Comparison of ENCODE assay signal across 8 cellular contexts in genomic region chr14:101072945-101073597, GRCh38.
DNase-seq lines count a peak whose midpoint lies in the region; ATAC-seq and TF ChIP-seq lines count a peak whose summit lies in the region.

No MANE protein-coding gene starts in this region.

- peaks cover 34 to 52% of the 10 kb centered on the region in 2 donors for H3K4me1 Mint-ChIP-seq in stimulated activated naive B cell treated with anti-CD40 and anti-IgM and Interleukin-4, amounts not matched to agents 10 μg/mL and 1 μg/mL and 100 μg/mL, for 72 hours

- DNase-seq in AG10803 (ENCODE audit: low read depth), result peak; percentile 81
- DNase-seq in GM10266 (ENCODE audit: extremely low spot score), result peak; percentile 53
- peak; percentile 84 for DNase-seq in NCI-H1694 (lab: John Stamatoyannopoulos, UW)
- peak; percentile 96 for DNase-seq in amniotic epithelial cell (ENCODE audit: low read depth)
- DNase-seq in iPS-NIHi11 (ENCODE audit: low spot score), result peak; percentile 82
- peak; percentile 77 for DNase-seq in stimulated activated naive B cell treated with anti-CD40 and anti-IgM and Interleukin-4, amounts not matched to agents 10 μg/mL and 1 μg/mL and 100 μg/mL, for 72 hours
- no peak for DNase-seq in WERI-Rb-1

- no peaks in the 10 kb centered on the region for H3K36me3 ChIP-seq in WERI-Rb-1

- peak overlapping the region in 1 of 2 donors; percentile 19 for H3K4me3 Mint-ChIP-seq in stimulated activated naive B cell treated with anti-CD40 and anti-IgM and Interleukin-4, amounts not matched to agents 10 μg/mL and 1 μg/mL and 100 μg/mL, for 72 hours

- H3K4me3 ChIP-seq in AG10803 (ENCODE audit: low read length), result no peak overlapping the region
- H3K4me3 ChIP-seq in WERI-Rb-1 (ENCODE audit: low read depth, low read length), result no peak overlapping the region

- H3K27ac Mint-ChIP-seq in stimulated activated naive B cell treated with anti-CD40 and anti-IgM and Interleukin-4, amounts not matched to agents 10 μg/mL and 1 μg/mL and 100 μg/mL, for 72 hours, result peak overlapping the region; percentile 51

- H3K27me3 Mint-ChIP-seq in stimulated activated naive B cell treated with anti-CD40 and anti-IgM and Interleukin-4, amounts not matched to agents 10 μg/mL and 1 μg/mL and 100 μg/mL, for 72 hours, result peaks cover 73 to 75% of the 10 kb centered on the region in 2 donors

- no peaks in the 10 kb centered on the region for H3K9me3 ChIP-seq in WERI-Rb-1 (ENCODE audit: severe bottlenecking)

- no peaks in the 10 kb centered on the region for H3K9me3 Mint-ChIP-seq in stimulated activated naive B cell treated with anti-CD40 and anti-IgM and Interleukin-4, amounts not matched to agents 10 μg/mL and 1 μg/mL and 100 μg/mL, for 72 hours

- H3K36me3 Mint-ChIP-seq in stimulated activated naive B cell treated with anti-CD40 and anti-IgM and Interleukin-4, amounts not matched to agents 10 μg/mL and 1 μg/mL and 100 μg/mL, for 72 hours, result peaks cover 0 to 1% of the 10 kb centered on the region in 2 donors

- no peak overlapping the region for H3K27ac ChIP-seq in WERI-Rb-1

- peaks cover 96% of the 10 kb centered on the region for H3K27me3 ChIP-seq in WERI-Rb-1 (ENCODE audit: insufficient read depth, low read depth, severe bottlenecking)

- TF ChIP-seq CTCF in AG10803 (conservative IDR thresholded peaks at IDR 0.05; ENCODE audit: low read length) (no peak), GM10266 (IDR thresholded peaks at IDR 0.05; ENCODE audit: control insufficient read depth, insufficient read depth, low read depth, missing control alignments) (no peak), WERI-Rb-1 (IDR thresholded peaks at IDR 0.05; ENCODE audit: low read depth, low read length) (no peak)

- peak; percentile 67 for ATAC-seq in HG02763 (IDR thresholded peaks at IDR 0.05; ENCODE audit: unreplicated experiment)
- peak; percentile 86 for ATAC-seq in stimulated activated naive B cell treated with anti-CD40 and anti-IgM and Interleukin-4, amounts not matched to agents 10 μg/mL and 1 μg/mL and 100 μg/mL, for 72 hours (replicated peaks)
